ENCODE assay signal across 16 cellular contexts in genomic region chr6:167168296-167168695, GRCh38. TPM values are rescaled to one million over a fixed set of nuclear protein-coding genes. Genes with fewer than 3 reads are reported as not detected.
"Had no signal": no experiment of that assay in that cellular context is flagged by ENCODE, and none has a peak within 500 bp of the region (broad histone marks: within the 10 kb centered on the region; RNA-seq: fewer than 3 reads in every experiment).

No MANE protein-coding gene starts in this region.

RNA-seq across cellular contexts. Expression of gene GPR31, which starts 10.5 kb away (rescaled TPM):
- total RNA-seq: activated CD4-positive, alpha-beta memory T cell treated with anti-CD3 and anti-CD28 coated beads, Interleukin-2, amount 10 ng/mL, durations not matched to agents 7 days and 5 days; activated CD4-positive, alpha-beta T cell treated with anti-CD3 and anti-CD28 coated beads for 36 hours; activated CD4-positive, alpha-beta T cell treated with anti-CD3 and anti-CD28 coated beads, Interleukin-2, amount 10 ng/mL, durations not matched to agents 7 days and 5 days; activated CD8-positive, alpha-beta memory T cell treated with anti-CD3 and anti-CD28 coated beads, Interleukin-2, amount 10 ng/mL, durations not matched to agents 7 days and 5 days; activated CD8-positive, alpha-beta T cell treated with anti-CD3 and anti-CD28 coated beads, Interleukin-2, amount 10 ng/mL, durations not matched to agents 7 days and 5 days; activated naive CD8-positive, alpha-beta T cell treated with anti-CD3 and anti-CD28 coated beads, Interleukin-2, amount 10 ng/mL, durations not matched to agents 7 days and 5 days; activated T-helper 2 cell treated with anti-CD3 and anti-CD28 coated beads, Interferon-gamma antibody, Interleukin-2, Interleukin-4, amounts not matched to agents 10 μg/mL and 5 μg/mL and 100 μg/mL, durations not matched to agents 14 hours and 24 hours and 36 hours; ascending aorta; bronchial epithelial cell; cardiac muscle cell; T-cell; T-helper 1 cell treated with Interleukin-12 subunit alpha and Interleukin-12 subunit beta and Interleukin-4 antibody, amounts not matched to agents 30 ng/mL and 1 ng/mL, for 36 hours; T-helper 17 cell; T-helper 2 cell treated with Interferon-gamma antibody and Interleukin-4, amounts not matched to agents 100 ng/mL and 5 ng/mL, for 36 hours; WTC11 had no signal
- polyA plus RNA-seq: adipose tissue, cardiac muscle cell had no signal

RNA-seq across cellular contexts. Expression of gene CCR6, which starts 45.4 kb away (rescaled TPM):
- total RNA-seq: activated T-helper 2 cell treated with anti-CD3 and anti-CD28 coated beads, Interferon-gamma antibody, Interleukin-2, Interleukin-4, amounts not matched to agents 10 μg/mL and 5 μg/mL and 100 μg/mL, durations not matched to agents 14 hours and 24 hours and 36 hours; ascending aorta; bronchial epithelial cell; cardiac muscle cell; T-helper 2 cell treated with Interferon-gamma antibody and Interleukin-4, amounts not matched to agents 100 ng/mL and 5 ng/mL, for 36 hours; WTC11 had no signal
- polyA plus RNA-seq: cardiac muscle cell had no signal
